8 cellular contexts compared by ENCODE assay signal in the genomic region with DNA sequence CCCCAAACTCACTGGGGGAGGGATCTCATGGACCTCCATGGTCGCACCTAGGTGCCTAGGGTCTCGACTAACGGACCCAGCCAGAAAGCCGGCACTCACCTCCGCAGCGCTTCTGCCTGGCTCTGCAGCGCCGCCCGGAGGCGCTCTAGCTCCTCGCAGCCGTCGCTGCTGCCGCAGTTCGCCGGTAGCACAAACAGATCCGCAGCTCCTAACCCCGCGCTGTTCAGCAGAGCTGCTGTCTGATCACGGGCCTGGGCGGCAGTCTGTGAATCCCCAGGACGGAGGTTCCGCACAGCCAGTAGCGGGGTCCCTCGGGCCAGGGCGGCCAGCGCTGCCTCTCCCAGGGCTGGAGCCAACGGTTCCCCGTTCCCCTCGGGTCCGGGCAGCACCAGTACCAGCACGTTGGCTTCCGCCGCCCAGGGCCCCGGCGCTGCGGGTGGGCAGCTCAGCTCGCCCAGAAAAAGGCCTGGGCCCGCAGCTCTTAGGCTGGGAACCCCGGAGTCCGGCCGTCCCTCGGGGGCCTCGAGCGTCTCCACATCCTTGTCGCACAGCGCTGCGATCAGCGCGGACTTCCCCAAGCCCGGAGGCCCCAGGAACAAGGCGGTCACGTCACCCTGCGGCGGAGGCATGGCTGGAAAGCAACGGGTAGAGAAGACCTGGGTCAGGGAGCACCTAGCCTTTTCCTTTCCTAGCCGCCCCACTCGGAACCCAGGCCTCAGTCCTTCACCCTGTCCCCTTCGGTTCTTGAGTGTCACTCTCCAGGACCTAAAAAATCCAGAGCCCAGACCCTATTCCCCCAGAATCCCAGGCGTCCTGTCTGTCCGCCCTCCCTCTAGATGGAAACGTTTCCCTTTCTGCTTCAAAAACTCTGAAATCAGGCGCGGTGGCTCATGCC.
A peak's percentile ranks its signal among the peaks of the same experiment; 100 is the strongest.
DNase-seq lines count a peak whose midpoint lies in the region; ATAC-seq lines count a peak whose summit lies in the region.

No MANE protein-coding gene starts in this region.

- DNase-seq in AML-193 (lab: John Stamatoyannopoulos, UW) (peak; percentile 62 to 67), NCI-H526 (lab: John Stamatoyannopoulos, UW) (peak; percentile 47 to 86), medulla oblongata (ENCODE audit: extremely low spot score) (peak; percentile 29)
- peak; percentile 69 for DNase-seq in activated CD4-positive, alpha-beta T cell treated with anti-CD3 and anti-CD28 coated beads, Interleukin-2, amount 50 U/mL, for 1 hour
- peak; percentile 53 for DNase-seq in stimulated activated CD8-positive, alpha-beta memory T cell treated with anti-CD3 and anti-CD28 coated beads, Interleukin-12 subunit alpha, Interleukin-12 subunit beta, amount 100 ng/mL, for 4 hours (ENCODE audit: low read depth)

- peaks cover 28 to 32% of the 10 kb centered on the region in 2 donors for H3K4me1 ChIP-seq in duodenal mucosa (ENCODE audit: control insufficient read depth in 1 of 2, insufficient read depth in 2 of 2, low read length in 2 of 2)

- H3K4me3 ChIP-seq in duodenal mucosa (ENCODE audit: low read depth in 1 of 2, low read length in 2 of 2): peak overlapping the region; percentile 79

- H3K9me3 ChIP-seq in duodenal mucosa (ENCODE audit: control insufficient read depth in 1 of 2, low read length in 2 of 2): no peaks in the 10 kb centered on the region

- H3K36me3 ChIP-seq in duodenal mucosa (ENCODE audit: control insufficient read depth in 1 of 2, insufficient read depth in 2 of 2, low read length in 2 of 2): peaks cover 7 to 29% of the 10 kb centered on the region in 2 donors

- no peaks in the 10 kb centered on the region for H3K27me3 ChIP-seq in duodenal mucosa (ENCODE audit: control insufficient read depth in 1 of 2, insufficient read depth in 2 of 2, low read length in 2 of 2)

- peak; percentile 39 for ATAC-seq in GM21390 (IDR thresholded peaks at IDR 0.05; ENCODE audit: unreplicated experiment)
- ATAC-seq in HG02852 (IDR thresholded peaks at IDR 0.05; ENCODE audit: unreplicated experiment): no peak

- H3K27ac ChIP-seq in duodenal mucosa (ENCODE audit: low read depth, low read length): peak overlapping the region; percentile 91

- peak overlapping the region; percentile 93 to 95 for H3K9ac ChIP-seq in duodenal mucosa (ENCODE audit: low read depth in 1 of 2, low read length in 2 of 2)
